ENCODE assay signal across 8 cellular contexts in the genomic region with DNA sequence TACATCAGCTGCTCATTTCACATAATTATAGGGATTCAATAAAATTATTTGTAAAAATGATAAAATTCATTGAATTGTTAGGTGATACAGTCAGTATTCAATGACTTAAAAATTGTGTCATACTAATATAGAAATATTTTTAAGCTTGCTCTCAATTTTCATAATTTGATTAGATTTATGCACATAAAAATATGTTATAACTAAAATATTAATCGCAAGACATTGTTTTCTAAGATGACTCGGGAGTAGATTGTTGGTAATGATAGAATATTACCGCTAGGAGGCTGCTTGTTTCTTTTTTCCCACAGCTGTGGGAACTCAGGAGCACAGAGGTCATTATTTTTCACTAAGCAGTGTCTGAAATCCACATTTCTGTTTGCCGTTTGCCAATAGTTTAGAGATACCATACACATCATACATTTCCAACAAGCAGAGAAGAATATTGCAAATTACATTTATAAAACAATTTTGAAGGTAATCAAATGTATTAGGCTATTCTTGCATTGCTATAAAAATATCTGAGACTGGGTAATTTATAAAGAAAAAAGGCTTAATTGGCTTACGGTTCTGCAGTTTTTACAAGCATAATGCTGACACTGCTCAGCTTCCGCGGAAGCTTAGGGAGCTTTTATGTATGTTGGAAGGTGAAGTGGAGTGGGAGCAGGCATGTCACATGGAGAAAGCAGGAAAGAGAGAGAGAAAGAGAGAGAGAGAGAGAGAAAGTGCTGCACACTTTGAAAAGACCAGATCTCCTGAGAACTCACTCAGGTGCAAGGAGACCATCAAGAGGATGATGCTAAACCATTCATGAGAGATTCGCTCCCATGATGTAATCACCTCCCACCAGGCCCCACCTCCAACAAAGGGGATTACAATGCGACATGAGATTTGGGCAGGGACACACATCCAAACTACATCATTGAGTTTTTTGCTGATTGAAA. TPM values are rescaled to one million over a fixed set of nuclear protein-coding genes. Genes with fewer than 3 reads are reported as not detected.
DNase-seq lines count a peak whose midpoint lies in the region; ATAC-seq and TF ChIP-seq lines count a peak whose summit lies in the region.

No MANE protein-coding gene starts in this region.

- CTCF ChIA-PET in activated CD4-positive, alpha-beta T cell treated with anti-CD3 and anti-CD28 coated beads, Interleukin-2, amount 10 ng/mL, durations not matched to agents 7 days and 5 days (lab: Charles Lee): interaction anchor here (0.5 to 6.9 kb wide), 28 partner anchors 9 to 402 kb away, joined by 3 to 120 read pairs (median 4); partner anchors contain the start of genes CD69, CLEC1B, CLEC2B and CLEC7A

- TF ChIP-seq CTCF in GM13977 (IDR thresholded peaks at IDR 0.05; ENCODE audit: extremely low read depth, insufficient read depth, missing control alignments): peak; percentile 39
- no peak for TF ChIP-seq CTCF in nephron progenitor cell (IDR thresholded peaks at IDR 0.05)

- POLR2A ChIA-PET in activated CD4-positive, alpha-beta T cell treated with anti-CD3 and anti-CD28 coated beads, Interleukin-2, amount 10 ng/mL, durations not matched to agents 7 days and 5 days (lab: Charles Lee): interaction anchor here (1.0 to 2.7 kb wide), 4 partner anchors 9 to 118 kb away, joined by 3 to 12 read pairs (median 5); partner anchors contain the start of genes CD69 and CLEC2B

- H3K4me1 Mint-ChIP-seq in activated CD4-positive, alpha-beta T cell treated with anti-CD3 and anti-CD28 coated beads, Interleukin-2, amount 10 ng/mL, durations not matched to agents 7 days and 5 days: peaks cover 65% of the 10 kb centered on the region
- no peaks in the 10 kb centered on the region for H3K4me1 Mint-ChIP-seq in nephron progenitor cell

- H3K36me3 Mint-ChIP-seq in activated CD4-positive, alpha-beta T cell treated with anti-CD3 and anti-CD28 coated beads, Interleukin-2, amount 10 ng/mL, durations not matched to agents 7 days and 5 days (ENCODE audit: low read depth): peaks cover 42% of the 10 kb centered on the region
- no peaks in the 10 kb centered on the region for H3K36me3 Mint-ChIP-seq in nephron progenitor cell (ENCODE audit: low read depth)

- H3K27me3 Mint-ChIP-seq in activated CD4-positive, alpha-beta T cell treated with anti-CD3 and anti-CD28 coated beads, Interleukin-2, amount 10 ng/mL, durations not matched to agents 7 days and 5 days: no peaks in the 10 kb centered on the region
- H3K27me3 Mint-ChIP-seq in nephron progenitor cell (ENCODE audit: low read depth, poor library complexity): peaks cover 4% of the 10 kb centered on the region

- H3K27ac Mint-ChIP-seq in activated CD4-positive, alpha-beta T cell treated with anti-CD3 and anti-CD28 coated beads, Interleukin-2, amount 10 ng/mL, durations not matched to agents 7 days and 5 days: peak overlapping the region; percentile 83
- H3K27ac Mint-ChIP-seq in nephron progenitor cell: no peak overlapping the region

- H3K4me3 Mint-ChIP-seq in activated CD4-positive, alpha-beta T cell treated with anti-CD3 and anti-CD28 coated beads, Interleukin-2, amount 10 ng/mL, durations not matched to agents 7 days and 5 days: peak overlapping the region; percentile 52
- no peak overlapping the region for H3K4me3 Mint-ChIP-seq in nephron progenitor cell

- in situ Hi-C loops in GM13977 (cut with MboI; ENCODE audit: low pct_unique_long_range_greater_than_20kb, low sequenced_read_pairs, unreplicated experiment): loop anchor here (5.0 kb wide), 1 partner anchor 51 kb away; no protein-coding TSS in a partner anchor

- H3K9me3 Mint-ChIP-seq in activated CD4-positive, alpha-beta T cell treated with anti-CD3 and anti-CD28 coated beads, Interleukin-2, amount 10 ng/mL, durations not matched to agents 7 days and 5 days: no peaks in the 10 kb centered on the region
- no peaks in the 10 kb centered on the region for H3K9me3 Mint-ChIP-seq in nephron progenitor cell

- DNase-seq in GM13977 (ENCODE audit: low spot score) (no peak), NCI-H1694 (lab: John Stamatoyannopoulos, UW) (peak; percentile 42), glomerular visceral epithelial cell (ENCODE audit: extremely low spot score) (peak; percentile 28), nephron progenitor cell (no peak)
- DNase-seq in activated CD4-positive, alpha-beta T cell treated with anti-CD3 and anti-CD28 coated beads, Interleukin-2, amount 10 ng/mL, durations not matched to agents 7 days and 5 days: peak; percentile 34
- DNase-seq in stimulated activated naive CD4-positive, alpha-beta T cell treated with Interleukin-2 at 50 U/mL for 16 hours (lab: John Stamatoyannopoulos, UW): peak; percentile 37

- no peak for ATAC-seq in HG03460 (IDR thresholded peaks at IDR 0.05; ENCODE audit: unreplicated experiment)
- no peak for ATAC-seq in HG02884 (IDR thresholded peaks at IDR 0.05; ENCODE audit: unreplicated experiment)

RNA-seq across cellular contexts. Expression of gene CD69, which starts 9.2 kb away (rescaled TPM):
- total RNA-seq in activated CD4-positive, alpha-beta T cell treated with anti-CD3 and anti-CD28 coated beads, Interleukin-2, amount 10 ng/mL, durations not matched to agents 7 days and 5 days: 10 to 100 TPM; 71.6 to 82.4 TPM

RNA-seq across cellular contexts. Expression of gene CLECL1, which starts 18.6 kb away (rescaled TPM):
- total RNA-seq in activated CD4-positive, alpha-beta T cell treated with anti-CD3 and anti-CD28 coated beads, Interleukin-2, amount 10 ng/mL, durations not matched to agents 7 days and 5 days: 1 to 10 TPM; 1.2 to 1.4 TPM

Comparison
In these comparisons a context has a peak if more than half of its experiments do, and no peak if none do; other contexts are left out.
1. DNase-seq: peak in NCI-H1694 (single experiment), activated CD4-positive, alpha-beta T cell treated with anti-CD3 and anti-CD28 coated beads, Interleukin-2, amount 10 ng/mL, durations not matched to agents 7 days and 5 days (single experiment), glomerular visceral epithelial cell (single experiment) and stimulated activated naive CD4-positive, alpha-beta T cell treated with Interleukin-2 at 50 U/mL for 16 hours (single experiment); none in GM13977 (single experiment) and nephron progenitor cell (single experiment).